Comparison of ENCODE assay signal across 7 cellular contexts in the genomic region with DNA sequence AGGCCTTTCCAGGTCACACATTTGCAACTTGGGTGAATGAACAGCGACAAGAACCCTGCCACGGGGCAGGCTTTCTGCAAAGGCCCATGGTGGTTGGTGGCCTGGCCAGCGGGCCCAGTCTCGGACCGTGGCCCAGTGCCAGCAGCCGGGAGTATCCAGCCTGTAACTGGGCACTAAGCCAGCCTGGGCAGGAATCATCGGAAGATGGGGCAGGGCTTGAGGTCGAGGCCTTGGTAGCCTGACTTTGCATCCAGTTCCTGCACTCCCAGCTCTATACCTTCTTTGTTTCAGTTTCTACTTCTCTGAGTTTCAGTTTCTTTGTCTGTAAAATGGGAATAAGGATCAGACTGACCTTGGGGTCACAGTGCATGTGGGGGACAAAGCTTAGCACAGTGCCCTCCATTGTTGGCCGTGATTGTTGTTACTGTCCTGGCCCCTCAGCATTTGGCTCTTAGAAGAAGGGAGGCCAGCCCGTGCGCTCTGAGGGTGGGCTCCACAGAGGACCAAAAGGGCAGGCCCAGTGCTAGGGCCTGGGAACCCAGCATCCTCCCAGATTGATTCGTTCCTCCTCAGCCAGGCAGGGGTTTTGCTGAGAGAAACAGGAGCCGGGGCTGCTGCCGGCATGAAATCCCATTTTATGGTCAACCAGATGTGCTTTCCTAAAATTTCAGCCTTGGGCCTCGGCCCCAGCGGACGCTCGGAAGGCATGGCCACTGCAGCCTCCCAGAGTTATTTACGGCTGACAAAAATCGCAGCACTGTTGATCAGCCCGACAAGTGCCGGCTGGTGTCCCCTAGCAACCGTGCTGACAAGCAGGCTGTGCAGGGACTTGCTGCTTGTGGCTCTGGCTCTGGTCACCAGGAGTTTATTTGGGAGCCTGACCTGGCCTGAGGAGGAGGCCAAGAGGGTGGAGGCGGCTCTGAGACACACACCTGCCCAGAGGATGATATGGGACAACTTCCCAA. TPM values are rescaled to one million over a fixed set of nuclear protein-coding genes. Genes with fewer than 3 reads are reported as not detected.
DNase-seq lines count a peak whose midpoint lies in the region; ATAC-seq and TF ChIP-seq lines count a peak whose summit lies in the region.

No MANE protein-coding gene starts in this region.

- DNase-seq in M059J (ENCODE audit: low read depth) = peak; percentile 92
- DNase-seq in central memory CD8-positive, alpha-beta T cell (ENCODE audit: low spot score in 2 of 2) = no peak
- peak; percentile 51 to 90 for DNase-seq in lower leg skin (ENCODE audit: low spot score in 2 of 2)
- no peak for DNase-seq in NCI-H1417 treated with DMSO at 0.1 percent for 48 hours (lab: John Stamatoyannopoulos, UW)

- ATAC-seq in central memory CD8-positive, alpha-beta T cell (replicated peaks; ENCODE audit: extremely low read depth, poor library complexity, severe bottlenecking) = no peak
- ATAC-seq in GM18517 (IDR thresholded peaks at IDR 0.05; ENCODE audit: unreplicated experiment) (no peak), GM18520 (IDR thresholded peaks at IDR 0.05; ENCODE audit: unreplicated experiment) (no peak)

- H3K4me1 Mint-ChIP-seq in central memory CD8-positive, alpha-beta T cell = peaks cover 55% of the 10 kb centered on the region

- peak overlapping the region; percentile 48 for H3K27ac Mint-ChIP-seq in central memory CD8-positive, alpha-beta T cell (ENCODE audit: low read depth)

- H3K27ac ChIP-seq in temporal lobe (ENCODE audit: low read depth, low read length) = peak overlapping the region; percentile 66

- no peak overlapping the region for H3K4me3 ChIP-seq in lower leg skin (ENCODE audit: low read depth, poor library complexity, severe bottlenecking)

- no peak for TF ChIP-seq POLR2A in lower leg skin (IDR thresholded peaks at IDR 0.05)

- WGBS in lower leg skin, 2 donors = 39 to 46% methylated on average over 24 of the region's 24 CpGs

- intact Hi-C loops in lower leg skin (cut with DNase I; ENCODE audit: low total_unique reads) = no loop called here

- H3K36me3 Mint-ChIP-seq in central memory CD8-positive, alpha-beta T cell (ENCODE audit: insufficient read depth) = peaks cover 36% of the 10 kb centered on the region

- no peaks in the 10 kb centered on the region for H3K9me3 Mint-ChIP-seq in central memory CD8-positive, alpha-beta T cell

- H3K4me3 Mint-ChIP-seq in central memory CD8-positive, alpha-beta T cell = no peak overlapping the region

- TF ChIP-seq CTCF in lower leg skin (IDR thresholded peaks at IDR 0.05) = no peak

- no peaks in the 10 kb centered on the region for H3K27me3 Mint-ChIP-seq in central memory CD8-positive, alpha-beta T cell

RNA-seq across cellular contexts. Expression of a gene that starts 43.6 kb away (rescaled TPM):
- 19.8 and 34.4 TPM in 2 replicates for total RNA-seq in M059J (2014; rRNA removed; shearing (Covaris generic))
- 10 to 100 TPM; 35.5 to 68.1 (median 59.0) TPM for total RNA-seq in lower leg skin
- total RNA-seq in temporal lobe = 3.4 TPM

Comparison
In these comparisons a context has a peak if more than half of its experiments do, and no peak if none do; other contexts are left out.
1. DNase-seq: peak in M059J (single experiment) and lower leg skin (2 of 2); none in central memory CD8-positive, alpha-beta T cell (0 of 2) and NCI-H1417 treated with DMSO at 0.1 percent for 48 hours (single experiment).